Comparison of ENCODE assay signal across 8 cellular contexts in genomic region chr6:158632538-158633119, GRCh38. TPM values are rescaled to one million over a fixed set of nuclear protein-coding genes. Genes with fewer than 3 reads are reported as not detected.
DNase-seq lines count a peak whose midpoint lies in the region; ATAC-seq, FAIRE-seq and TF ChIP-seq lines count a peak whose summit lies in the region.
"Not testable (repeated sequence)": the region's sequence is repeated elsewhere in the genome, so short reads cannot be mapped to it uniquely, and the experiment has no call there.

No MANE protein-coding gene starts in this region.

- H4K20me1 ChIP-seq in K562 (replicated peaks; ENCODE audit: control insufficient read depth, insufficient read depth, low read length) = peaks cover 12% of the 10 kb centered on the region
- H4K20me1 ChIP-seq in osteoblast (ENCODE audit: insufficient read depth, low read length) = not testable (repeated sequence)

- not testable (repeated sequence) for TF ChIP-seq POLR2A in Peyer's patch (IDR thresholded peaks at IDR 0.05); K562 (conservative IDR thresholded peaks at IDR 0.05); right lobe of liver (IDR thresholded peaks at IDR 0.05)

- H3K9me1 ChIP-seq in K562 (ENCODE audit: control insufficient read depth, insufficient read depth, low read length) = not testable (repeated sequence)

- peak overlapping the region; percentile 39 for H3K4me2 ChIP-seq in K562 (ENCODE audit: insufficient read depth, low read length)
- peak overlapping the region; percentile 66 for H3K4me2 ChIP-seq in osteoblast (ENCODE audit: insufficient read depth, low read length)

- TF ChIP-seq CTCF in AG04450 (IDR thresholded peaks at IDR 0.05; ENCODE audit: low read depth, low read length); Peyer's patch (IDR thresholded peaks at IDR 0.05); K562 (IDR thresholded peaks at IDR 0.05 in 2 of 3, conservative IDR thresholded peaks at IDR 0.05 in 1 of 3; ENCODE audit: insufficient read depth in 2 of 3, low read depth in 1 of 3, low read length in 3 of 3); right lobe of liver (IDR thresholded peaks at IDR 0.05); osteoblast (IDR thresholded peaks at IDR 0.05; ENCODE audit: extremely low read depth, low read depth, low read length): not testable (repeated sequence)

- H3K36me3 Mint-ChIP-seq in activated CD8-positive, alpha-beta memory T cell treated with anti-CD3 and anti-CD28 coated beads, Interleukin-2, amount 10 ng/mL, durations not matched to agents 7 days and 5 days = peaks cover 49% of the 10 kb centered on the region

- CTCF ChIA-PET in AG04450 (lab: Charles Lee) = interaction anchor here (2.5 kb wide), 1 partner anchor 411 kb away, joined by 8 read pairs; no protein-coding TSS in a partner anchor
- CTCF ChIA-PET in activated CD8-positive, alpha-beta memory T cell treated with anti-CD3 and anti-CD28 coated beads, Interleukin-2, amount 10 ng/mL, durations not matched to agents 7 days and 5 days (lab: Charles Lee) = interaction anchor here (0.7 to 1.3 kb wide), 2 partner anchors 12 to 26 kb away, joined by 3 to 4 read pairs; partner anchors contain the start of gene DYNLT1
- CTCF ChIA-PET in K562 (lab: Yijun Ruan, JAX; ENCODE audit: low intra/inter-chr PET ratio) = not testable (repeated sequence)

- not testable (repeated sequence) for H3K27me3 Mint-ChIP-seq in activated CD8-positive, alpha-beta memory T cell treated with anti-CD3 and anti-CD28 coated beads, Interleukin-2, amount 10 ng/mL, durations not matched to agents 7 days and 5 days

- TF ChIP-seq RAD21 in K562 (CRISPR knock-in tag; conservative IDR thresholded peaks at IDR 0.05 in 1 of 2, IDR thresholded peaks at IDR 0.05 in 1 of 2) = not testable (repeated sequence)

- WGBS in K562 (ENCODE audit: insufficient coverage, low coverage, missing lambda C conversion rate) = 95% methylated on average over 3 of the region's 3 CpGs
- WGBS in esophagus, 2 donors = 85 to 90% methylated on average over 3 of the region's 3 CpGs
- 88% methylated on average over 2 of the region's 3 CpGs for WGBS in right lobe of liver (ENCODE audit: insufficient coverage, low coverage, low lambda C conversion rate, missing lambda C conversion rate)

- peaks cover 47% of the 10 kb centered on the region for H3K4me1 Mint-ChIP-seq in activated CD8-positive, alpha-beta memory T cell treated with anti-CD3 and anti-CD28 coated beads, Interleukin-2, amount 10 ng/mL, durations not matched to agents 7 days and 5 days

- not testable (repeated sequence) for H3K9me3 Mint-ChIP-seq in activated CD8-positive, alpha-beta memory T cell treated with anti-CD3 and anti-CD28 coated beads, Interleukin-2, amount 10 ng/mL, durations not matched to agents 7 days and 5 days (ENCODE audit: low read depth)

- H3K9ac ChIP-seq in K562 (ENCODE audit: insufficient read depth in 1 of 2, low read depth in 2 of 2, low read length in 2 of 2); stomach smooth muscle (ENCODE audit: low read length in 2 of 2): not testable (repeated sequence)

- H3K4me3 ChIP-seq in AG04450 (ENCODE audit: low read depth, low read length); Peyer's patch; K562; esophagus (ENCODE audit: low read depth in 1 of 2, low read length in 2 of 2); right lobe of liver; stomach smooth muscle (ENCODE audit: low read length in 2 of 2): not testable (repeated sequence)
- H3K4me3 ChIP-seq in osteoblast (ENCODE audit: insufficient read depth, low read length) = peak overlapping the region; percentile 40

- FAIRE-seq in K562 (lab: Jason Lieb, UNC) = not testable (repeated sequence)

- not testable (repeated sequence) for H3K4me3 Mint-ChIP-seq in activated CD8-positive, alpha-beta memory T cell treated with anti-CD3 and anti-CD28 coated beads, Interleukin-2, amount 10 ng/mL, durations not matched to agents 7 days and 5 days

- ATAC-seq in activated CD8-positive, alpha-beta memory T cell treated with anti-CD3 and anti-CD28 coated beads, Interleukin-2, amount 10 ng/mL, durations not matched to agents 7 days and 5 days; K562; right lobe of liver: not testable (repeated sequence)

- H2AFZ ChIP-seq in K562 (ENCODE audit: low read depth, low read length); osteoblast (ENCODE audit: low read length): not testable (repeated sequence)

- not testable (repeated sequence) for H3K27me3 ChIP-seq in AG04450 (ENCODE audit: control insufficient read depth, insufficient read depth, low read length); Peyer's patch; K562 (ENCODE audit: control insufficient read depth in 2 of 2, insufficient read depth in 2 of 2, low read length in 2 of 2); esophagus (ENCODE audit: control insufficient read depth in 1 of 2, insufficient read depth in 2 of 2, low read length in 2 of 2); right lobe of liver; osteoblast (ENCODE audit: insufficient read depth, low read length); stomach smooth muscle (ENCODE audit: control insufficient read depth in 1 of 2, insufficient read depth in 2 of 2, low read length in 2 of 2)

- TF ChIP-seq EP300 in K562 (IDR thresholded peaks at IDR 0.05; ENCODE audit: low read length) = not testable (repeated sequence)

- H3K4me1 ChIP-seq in Peyer's patch = peaks cover 0 to 29% (median 0%) of the 10 kb centered on the region in 4 donors
- H3K4me1 ChIP-seq in K562 (replicated peaks in 1 of 2; ENCODE audit: control insufficient read depth in 2 of 2, insufficient read depth in 2 of 2, low read length in 2 of 2) = peaks cover 17% of the 10 kb centered on the region in 2 experiments
- not testable (repeated sequence) for H3K4me1 ChIP-seq in esophagus (ENCODE audit: control insufficient read depth in 2 of 2, insufficient read depth in 2 of 2, low read length in 1 of 2)
- H3K4me1 ChIP-seq in right lobe of liver = peaks cover 0 to 16% (median 8%) of the 10 kb centered on the region in 4 donors
- peaks cover 22% of the 10 kb centered on the region for H3K4me1 ChIP-seq in osteoblast (ENCODE audit: insufficient read depth, low read length)
- peaks cover 16% of the 10 kb centered on the region for H3K4me1 ChIP-seq in stomach smooth muscle (ENCODE audit: control insufficient read depth, insufficient read depth, low read length)

- POLR2A ChIA-PET in AG04450 (lab: Yijun Ruan, JAX) = not testable (repeated sequence)
- POLR2A ChIA-PET in K562 (lab: Yijun Ruan, JAX) = interaction anchor here (1.0 kb wide), 1 partner anchor 17 kb away, joined by 4 read pairs; no protein-coding TSS in a partner anchor

- not testable (repeated sequence) for BruUV-seq in K562 (replicated peaks; lab: Mats Ljungman, UMichigan)

- peak overlapping the region; percentile 44 for H3K27ac Mint-ChIP-seq in activated CD8-positive, alpha-beta memory T cell treated with anti-CD3 and anti-CD28 coated beads, Interleukin-2, amount 10 ng/mL, durations not matched to agents 7 days and 5 days

- H3K36me3 ChIP-seq in Peyer's patch (peaks cover 0 to 54% (median 0%) of the 10 kb centered on the region in 3 donors), K562 (ENCODE audit: control insufficient read depth, insufficient read depth, low read length) (peaks cover 93% of the 10 kb centered on the region), esophagus (ENCODE audit: control insufficient read depth in 2 of 2, insufficient read depth in 2 of 2, low read length in 1 of 2) (peaks cover 0 to 19% of the 10 kb centered on the region in 2 donors), right lobe of liver (peaks cover 0 to 25% (median 8%) of the 10 kb centered on the region in 4 donors), osteoblast (ENCODE audit: insufficient read depth, low read length) (peaks cover 58% of the 10 kb centered on the region), stomach smooth muscle (ENCODE audit: control insufficient read depth in 2 of 2, insufficient read depth in 2 of 2, low read length in 2 of 2) (peaks cover 20 to 26% of the 10 kb centered on the region in 2 donors)

- not testable (repeated sequence) for DNase-seq in AG04450 (ENCODE audit: low read depth, low spot score); activated CD8-positive, alpha-beta memory T cell treated with anti-CD3 and anti-CD28 coated beads, Interleukin-2, amount 10 ng/mL, durations not matched to agents 7 days and 5 days; K562 (ENCODE audit: extremely low read depth in 1 of 4, low spot score in 3 of 4); osteoblast (ENCODE audit: insufficient read length, low spot score, missing footprints)
- DNase-seq in Peyer's patch (peak in 1 of 3 donors; percentile 6), right lobe of liver (peak in 1 of 3 donors; percentile 15)

- not testable (repeated sequence) for H3K9me3 ChIP-seq in AG04450 (ENCODE audit: control insufficient read depth, insufficient read depth, low read length); Peyer's patch; K562 (replicated peaks; ENCODE audit: control insufficient read depth, insufficient read depth, low read depth, low read length); esophagus (ENCODE audit: control insufficient read depth in 2 of 2, insufficient read depth in 1 of 2, low read depth in 1 of 2, low read length in 1 of 2); right lobe of liver; osteoblast (ENCODE audit: low read depth, low read length); stomach smooth muscle (ENCODE audit: control insufficient read depth in 2 of 2, low read length in 2 of 2)

- H3K79me2 ChIP-seq in K562 (ENCODE audit: control insufficient read depth, insufficient read depth, low read length) = not testable (repeated sequence)
- peaks cover 26% of the 10 kb centered on the region for H3K79me2 ChIP-seq in osteoblast (ENCODE audit: insufficient read depth, low read length)

- H3K27ac ChIP-seq in AG04450 (ENCODE audit: low read depth, low read length) (peak overlapping the region; percentile 82), Peyer's patch (peak overlapping the region; percentile 33 to 89 (median 70)), K562 (ENCODE audit: extremely low read depth, low read depth, low read length) (peak overlapping the region; percentile 51; the same call in 2 of the 3 replicates), esophagus (ENCODE audit: low read depth in 2 of 2, low read length in 1 of 2) (peak overlapping the region; percentile 40 to 59), right lobe of liver (peak overlapping the region in 2 of 3 donors; percentile 15 to 21), osteoblast (ENCODE audit: low read depth, low read length) (peak overlapping the region; percentile 88), stomach smooth muscle (ENCODE audit: low read length) (peak overlapping the region; percentile 46)

- in situ Hi-C loops in K562 (cut with MboI) = not testable (repeated sequence)

- intact Hi-C loops in K562 (cut with micrococcal nuclease); right lobe of liver (cut with DNase I): not testable (repeated sequence)

RNA-seq across cellular contexts. Expression of gene DYNLT1, which starts 11.9 kb away (rescaled TPM):
- polyA plus RNA-seq in AG04450 (2011; rRNA removed) (414 and 422 TPM in 2 replicates), K562 (2011; rRNA removed) (324 and 368 TPM in 2 replicates), K562 (2014; fragmentation: Illumina TruSeq; extraction: Trizol) (130 TPM in 2 replicates), K562 (2014; fragmentation: Nextera tagmentation; extraction: Ambion mirVana) (100 to 1,000 TPM; 489 to 583 TPM), K562 (2014; rRNA removed) (127 and 142 TPM in 2 replicates), esophagus (100 to 1,000 TPM; 168 to 183 TPM)
- polyA minus RNA-seq in AG04450 (2011; rRNA and poly(A)+ RNA removed) = 125 and 133 TPM in 2 replicates
- total RNA-seq in Peyer's patch (100 to 1,000 TPM in 3 of 4 donors, 10 to 100 TPM in 1; 93.8 to 190 (median 146) TPM), K562 (2014; rRNA removed) (42.2 and 50.0 TPM in 2 replicates), K562 (2014; rRNA removed; fragmentation: Illumina TruSeq; extraction: Trizol) (70.3 and 75.7 TPM in 2 replicates), K562 (2015; rRNA removed; fragmentation: Illumina TruSeq; extraction: Trizol) (52.8 and 57.3 TPM in 2 replicates), K562 (2021) (98.5 and 103 TPM in 2 replicates), right lobe of liver (10 to 100 TPM; 31.5 to 69.5 (median 40.0) TPM), osteoblast (54.3 and 70.4 TPM in 2 replicates)
- 100 to 1,000 TPM; 109 to 120 TPM for total RNA-seq in activated CD8-positive, alpha-beta memory T cell treated with anti-CD3 and anti-CD28 coated beads, Interleukin-2, amount 10 ng/mL, durations not matched to agents 7 days and 5 days
- total RNA-seq in K562 (2011; cell fraction: chromatin; rRNA removed; ENCODE audit: low replicate concordance) = 58.0 and 71.5 TPM in 2 replicates
- total RNA-seq in K562 (2011; cell fraction: nucleolus; rRNA removed) = 42.2 and 43.2 TPM in 2 replicates
- total RNA-seq in K562 (2011; cell fraction: nucleoplasm; rRNA removed) = 65.8 and 91.8 TPM in 2 replicates
- polyA plus RNA-seq in K562 (2011; cell fraction: cytosol; rRNA removed) = 189 and 261 TPM in 2 replicates
- 136 and 203 TPM in 2 replicates for polyA plus RNA-seq in K562 (2011; cell fraction: nucleus; rRNA removed)
- 107 and 174 TPM in 2 replicates for polyA plus RNA-seq in K562 (2012)
- 150 and 163 TPM in 2 replicates for polyA minus RNA-seq in K562 (2011; rRNA and poly(A)+ RNA removed)
- 30.3 and 31.2 TPM in 2 replicates for polyA minus RNA-seq in K562 (2011; cell fraction: cytosol; rRNA and poly(A)+ RNA removed)
- 17.0 and 23.3 TPM in 2 replicates for polyA minus RNA-seq in K562 (2011; cell fraction: nucleus; rRNA and poly(A)+ RNA removed)

RNA-seq across cellular contexts. Expression of gene SYTL3, which starts 17.2 kb away (rescaled TPM):
- 1.6 TPM in 2 replicates for polyA plus RNA-seq in AG04450 (2011; rRNA removed)
- polyA minus RNA-seq in AG04450 (2011; rRNA and poly(A)+ RNA removed) = 1.6 and 2.0 TPM in 2 replicates
- total RNA-seq in Peyer's patch = 10 to 100 TPM in 3 of 4 donors, 1 to 10 TPM in 1; 4.8 to 23.1 (median 11.3) TPM
- total RNA-seq in activated CD8-positive, alpha-beta memory T cell treated with anti-CD3 and anti-CD28 coated beads, Interleukin-2, amount 10 ng/mL, durations not matched to agents 7 days and 5 days = 100 to 1,000 TPM; 106 to 112 TPM
- total RNA-seq in K562 (2011; cell fraction: chromatin; rRNA removed; ENCODE audit: low replicate concordance) = 0.62 and 0.69 TPM in 2 replicates
- total RNA-seq in K562 (2011; cell fraction: nucleolus; rRNA removed) = 0.13 and 0.50 TPM in 2 replicates
- 0.15 and 0.38 TPM in 2 replicates for total RNA-seq in K562 (2011; cell fraction: nucleoplasm; rRNA removed)
- total RNA-seq in K562 (2014; rRNA removed) = 0.05 and 0.61 TPM in 2 replicates
- total RNA-seq in K562 (2014; rRNA removed; fragmentation: Illumina TruSeq; extraction: Trizol) = 0.16 and 0.25 TPM in 2 replicates
- total RNA-seq in K562 (2015; rRNA removed; fragmentation: Illumina TruSeq; extraction: Trizol) = 0.11 and 0.18 TPM in 2 replicates
- 0.11 and 0.35 TPM in 2 replicates for total RNA-seq in K562 (2021)
- 0.12 and 0.46 TPM in 2 replicates for polyA plus RNA-seq in K562 (2011; rRNA removed)
- 0.22 and 0.39 TPM in 2 replicates for polyA plus RNA-seq in K562 (2011; cell fraction: cytosol; rRNA removed)
- 0.24 and 0.38 TPM in 2 replicates for polyA plus RNA-seq in K562 (2011; cell fraction: nucleus; rRNA removed)
- polyA plus RNA-seq in K562 (2012) = 0.17 and 0.35 TPM in 2 replicates
- polyA plus RNA-seq in K562 (2014; fragmentation: Illumina TruSeq; extraction: Trizol) = 0.16 and 0.17 TPM in 2 replicates
- polyA plus RNA-seq in K562 (2014; fragmentation: Nextera tagmentation; extraction: Ambion mirVana) = under 1 TPM in 1 of 2 experiments, not detected in 1; 0.06 TPM
- polyA plus RNA-seq in K562 (2014; rRNA removed) = 0.04 TPM in 2 replicates
- polyA minus RNA-seq in K562 (2011; rRNA and poly(A)+ RNA removed) = 0.21 and 0.39 TPM in 2 replicates
- not detected in 2 replicates for polyA minus RNA-seq in K562 (2011; cell fraction: cytosol; rRNA and poly(A)+ RNA removed)
- 0.13 and 0.33 TPM in 2 replicates for polyA minus RNA-seq in K562 (2011; cell fraction: nucleus; rRNA and poly(A)+ RNA removed)
- polyA plus RNA-seq in esophagus = 1 to 10 TPM; 2.4 to 2.6 TPM
- 1 to 10 TPM in 4 of 6 experiments, under 1 TPM in 2; 0.66 to 1.7 (median 1.0) TPM for total RNA-seq in right lobe of liver
- 1.5 and 2.2 TPM in 2 replicates for total RNA-seq in osteoblast

Comparison
In these comparisons a context has a peak if more than half of its experiments do, and no peak if none do; other contexts are left out.
1. H3K27ac ChIP-seq: peak in every context shown above with its lines; median percentile 88 in osteoblast; 82 in AG04450; 70 in Peyer's patch; 51 in K562; 50 in esophagus; 46 in stomach smooth muscle; 18 in right lobe of liver.
2. RNA of gene SYTL3, which starts 17.2 kb away (total RNA-seq): 106 to 112 TPM in activated CD8-positive, alpha-beta memory T cell treated with anti-CD3 and anti-CD28 coated beads, Interleukin-2, amount 10 ng/mL, durations not matched to agents 7 days and 5 days; 4.8 to 23.1 TPM in Peyer's patch, 1.5 to 2.2 TPM in osteoblast, 0.66 to 1.7 TPM in right lobe of liver and 0.05 to 0.69 TPM in K562; every median in the first group is over 4 times any median in the second.